Comparison of ENCODE assay signal across 1 cellular context in the genomic region with DNA sequence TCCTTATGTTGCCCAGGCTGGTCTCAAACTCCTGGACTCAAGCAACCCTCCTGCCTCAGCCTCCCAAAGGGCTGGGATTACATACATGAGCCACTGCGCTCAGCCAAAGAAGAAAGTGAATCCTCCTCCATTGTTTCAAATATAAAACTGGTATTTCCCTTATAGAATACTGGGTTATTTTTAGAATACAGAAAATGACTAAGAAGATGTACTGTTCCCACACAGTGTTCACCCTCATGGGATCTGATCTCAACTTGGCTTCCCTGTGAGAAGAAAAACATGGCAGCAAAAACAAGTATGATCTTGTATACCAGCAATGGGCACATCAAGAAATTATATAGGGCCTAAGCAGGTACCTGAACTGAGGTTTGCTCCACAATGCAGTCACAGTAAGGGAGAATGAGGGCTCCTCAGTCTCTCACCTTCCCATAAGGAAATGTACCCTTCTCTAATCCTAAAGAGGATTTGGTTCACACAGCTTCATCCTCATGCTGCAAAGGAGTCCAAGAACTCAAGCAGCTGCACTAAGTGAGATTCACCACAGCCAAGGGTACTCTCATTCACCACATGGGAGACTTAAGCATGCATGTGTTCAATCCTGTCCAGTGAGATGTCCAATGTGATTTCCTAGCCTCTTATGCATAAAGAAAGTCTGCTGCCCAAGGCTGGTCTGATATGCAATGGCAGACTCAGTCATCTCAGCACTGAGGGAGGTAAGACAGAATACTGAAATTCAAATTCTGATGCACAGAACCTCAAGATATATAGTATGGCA.
A peak's percentile ranks its signal among the peaks of the same experiment; 100 is the strongest.
TF ChIP-seq lines count a peak whose summit lies in the region.

No MANE protein-coding gene starts in this region.

TF ChIP-seq in GM12878, 131 proteins besides CTCF, POLR2A, EP300 and RAD21 (continued from another document):
- TF ChIP-seq YY1 (IDR thresholded peaks at IDR 0.05; ENCODE audit: low read depth, low read length) (no peak), EED (IDR thresholded peaks at IDR 0.05; ENCODE audit: low read depth) (0 out of 2 replicates have a peak, but pooled peaks have one; percentile 27)
